In the genomic region with DNA sequence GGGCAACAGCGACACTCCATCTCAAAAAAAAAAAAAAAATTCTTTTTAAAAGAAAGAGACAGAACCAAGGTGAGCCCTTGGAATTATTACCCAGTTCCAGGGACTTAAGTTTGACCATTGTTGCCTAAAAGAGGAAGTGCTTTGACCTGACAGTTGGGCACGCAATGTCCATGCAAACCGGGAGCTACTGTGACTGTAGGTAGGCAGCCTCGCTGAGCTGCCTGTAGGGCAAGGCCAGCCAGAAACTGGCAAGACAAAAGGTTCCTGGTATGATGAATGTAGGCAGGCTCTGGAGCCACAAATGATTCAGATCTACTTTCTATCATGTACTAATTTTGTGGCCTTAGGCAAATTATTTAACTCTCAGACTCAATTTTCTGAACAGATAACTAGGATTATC, we compare ENCODE assay signal across 25 cellular contexts.
"Had no signal": no experiment of that assay in that cellular context is flagged by ENCODE, and none has a peak within 500 bp of the region (broad histone marks: within the 10 kb centered on the region; RNA-seq: fewer than 3 reads in every experiment).

No MANE protein-coding gene starts in this region.

- H3K27me3 ChIP-seq: ascending aorta, body of pancreas, cardiac muscle cell had no signal

- H3K9me3 ChIP-seq: ascending aorta, body of pancreas had no signal

- H3K4me1 ChIP-seq: ascending aorta, body of pancreas had no signal

- H2AFZ ChIP-seq: PC-9 had no signal

- ATAC-seq: activated CD8-positive, alpha-beta memory T cell treated with anti-CD3 and anti-CD28 coated beads, Interleukin-2, amount 10 ng/mL, durations not matched to agents 7 days and 5 days; body of pancreas; Right ventricle myocardium inferior had no signal

- H3K4me2 ChIP-seq: PC-9 had no signal

- H3K27ac Mint-ChIP-seq: activated B cell treated with CpG ODN at 0.5 μM for 24 hours; activated CD4-positive, alpha-beta T cell treated with anti-CD3 and anti-CD28 coated beads, Interleukin-2, amount 10 ng/mL, durations not matched to agents 24 days and 14 days; activated CD8-positive, alpha-beta memory T cell treated with anti-CD3 and anti-CD28 coated beads, Interleukin-2, amount 10 ng/mL, durations not matched to agents 7 days and 5 days; activated naive CD4-positive, alpha-beta T cell treated with anti-CD3 and anti-CD28 coated beads, Interleukin-2, amount 50 U/mL, for 24 hours; activated T-cell treated with anti-CD3 and anti-CD28 coated beads, Interleukin-2, amount 50 U/mL, for 24 hours; activated T-helper 1 cell treated with anti-CD3 and anti-CD28 coated beads, Interleukin-12 subunit alpha, Interleukin-12 subunit beta, Interleukin-2, Interleukin-4 antibody, amounts not matched to agents 30 ng/mL and 10 ng/mL and 1 ng/mL, durations not matched to agents 14 hours and 24 hours and 36 hours; T-helper 1 cell treated with Interleukin-12 subunit alpha and Interleukin-12 subunit beta and Interleukin-4 antibody, amounts not matched to agents 30 μg/mL and 1 μg/mL, for 36 hours had no signal

- DNase-seq: activated B cell treated with CpG ODN at 0.5 μM for 24 hours; activated CD4-positive, alpha-beta T cell treated with anti-CD3 and anti-CD28 coated beads for 1 hour; activated CD4-positive, alpha-beta T cell treated with anti-CD3 and anti-CD28 coated beads, Interleukin-2, amount 10 ng/mL, durations not matched to agents 24 days and 14 days; activated CD4-positive, alpha-beta T cell treated with anti-CD3 and anti-CD28 coated beads, Interleukin-2, amount 50 U/mL, for 48 hours; activated CD8-positive, alpha-beta memory T cell treated with anti-CD3 and anti-CD28 coated beads, Interleukin-2, amount 10 ng/mL, durations not matched to agents 7 days and 5 days; activated effector memory CD4-positive, alpha-beta T cell treated with Interleukin-2 at 50 U/mL for 16 hours; activated naive CD4-positive, alpha-beta T cell; activated T-cell treated with anti-CD3 and anti-CD28 coated beads, Interleukin-2, amount 50 U/mL, for 24 hours; amniotic stem cell; body of pancreas; Karpas-422; MM.1S; NCI-H1105 treated with DMSO at 0.1 percent for 48 hours; NCI-H1436 treated with DMSO at 0.1 percent for 48 hours; NCI-H187; NCI-H2081; NCI-H510A treated with DMSO at 0.1 percent for 48 hours; PC-9 had no signal

- H3K36me3 Mint-ChIP-seq: activated CD8-positive, alpha-beta memory T cell treated with anti-CD3 and anti-CD28 coated beads, Interleukin-2, amount 10 ng/mL, durations not matched to agents 7 days and 5 days; activated naive CD4-positive, alpha-beta T cell treated with anti-CD3 and anti-CD28 coated beads, Interleukin-2, amount 50 U/mL, for 24 hours had no signal

- H3K9me3 Mint-ChIP-seq: activated CD4-positive, alpha-beta T cell treated with anti-CD3 and anti-CD28 coated beads, Interleukin-2, amount 10 ng/mL, durations not matched to agents 24 days and 14 days; activated T-helper 1 cell treated with anti-CD3 and anti-CD28 coated beads, Interleukin-12 subunit alpha, Interleukin-12 subunit beta, Interleukin-2, Interleukin-4 antibody, amounts not matched to agents 30 ng/mL and 10 ng/mL and 1 ng/mL, durations not matched to agents 14 hours and 24 hours and 36 hours; T-helper 1 cell treated with Interleukin-12 subunit alpha and Interleukin-12 subunit beta and Interleukin-4 antibody, amounts not matched to agents 30 μg/mL and 1 μg/mL, for 36 hours had no signal

- H3K4me3 ChIP-seq: ascending aorta, body of pancreas, cardiac muscle cell, PC-9, SK-N-MC had no signal

- H3K27me3 Mint-ChIP-seq: activated B cell treated with CpG ODN at 0.5 μM for 24 hours; activated CD4-positive, alpha-beta T cell treated with anti-CD3 and anti-CD28 coated beads, Interleukin-2, amount 10 ng/mL, durations not matched to agents 24 days and 14 days; activated CD8-positive, alpha-beta memory T cell treated with anti-CD3 and anti-CD28 coated beads, Interleukin-2, amount 10 ng/mL, durations not matched to agents 7 days and 5 days; activated naive CD4-positive, alpha-beta T cell treated with anti-CD3 and anti-CD28 coated beads, Interleukin-2, amount 50 U/mL, for 24 hours; activated T-cell treated with anti-CD3 and anti-CD28 coated beads, Interleukin-2, amount 50 U/mL, for 24 hours had no signal

- H3K27ac ChIP-seq: ascending aorta, body of pancreas, cardiac muscle cell, PC-9, SK-N-MC had no signal

- H3K4me3 Mint-ChIP-seq: activated B cell treated with CpG ODN at 0.5 μM for 24 hours; activated CD4-positive, alpha-beta T cell treated with anti-CD3 and anti-CD28 coated beads, Interleukin-2, amount 10 ng/mL, durations not matched to agents 24 days and 14 days; activated CD8-positive, alpha-beta memory T cell treated with anti-CD3 and anti-CD28 coated beads, Interleukin-2, amount 10 ng/mL, durations not matched to agents 7 days and 5 days; activated naive CD4-positive, alpha-beta T cell treated with anti-CD3 and anti-CD28 coated beads, Interleukin-2, amount 50 U/mL, for 24 hours; activated T-cell treated with anti-CD3 and anti-CD28 coated beads, Interleukin-2, amount 50 U/mL, for 24 hours; activated T-helper 1 cell treated with anti-CD3 and anti-CD28 coated beads, Interleukin-12 subunit alpha, Interleukin-12 subunit beta, Interleukin-2, Interleukin-4 antibody, amounts not matched to agents 30 ng/mL and 10 ng/mL and 1 ng/mL, durations not matched to agents 14 hours and 24 hours and 36 hours; T-helper 1 cell treated with Interleukin-12 subunit alpha and Interleukin-12 subunit beta and Interleukin-4 antibody, amounts not matched to agents 30 μg/mL and 1 μg/mL, for 36 hours had no signal

- H3K4me1 Mint-ChIP-seq: activated B cell treated with CpG ODN at 0.5 μM for 24 hours; activated CD4-positive, alpha-beta T cell treated with anti-CD3 and anti-CD28 coated beads, Interleukin-2, amount 10 ng/mL, durations not matched to agents 24 days and 14 days; activated CD8-positive, alpha-beta memory T cell treated with anti-CD3 and anti-CD28 coated beads, Interleukin-2, amount 10 ng/mL, durations not matched to agents 7 days and 5 days; activated naive CD4-positive, alpha-beta T cell treated with anti-CD3 and anti-CD28 coated beads, Interleukin-2, amount 50 U/mL, for 24 hours had no signal

- H3K36me3 ChIP-seq: ascending aorta, cardiac muscle cell had no signal
